9 cellular contexts compared by ENCODE assay signal in genomic region chr11:119709638-119710346, GRCh38. TPM values are rescaled to one million over a fixed set of nuclear protein-coding genes. Genes with fewer than 3 reads are reported as not detected.
DNase-seq lines count a peak whose midpoint lies in the region; ATAC-seq, FAIRE-seq and TF ChIP-seq lines count a peak whose summit lies in the region.
"Had no signal": no experiment of that assay in that cellular context is flagged by ENCODE, and none has a peak within 500 bp of the region (broad histone marks: within the 10 kb centered on the region; RNA-seq: fewer than 3 reads in every experiment).

No MANE protein-coding gene starts in this region.

- no peak for ATAC-seq in GM18907 (IDR thresholded peaks at IDR 0.05; ENCODE audit: unreplicated experiment)

- peaks cover 20 to 92% (median 26%) of the 10 kb centered on the region in 3 donors for H3K4me1 ChIP-seq in esophagus squamous epithelium

- no peaks in the 10 kb centered on the region for H3K27me3 ChIP-seq in esophagus squamous epithelium

- H3K9me3 ChIP-seq in esophagus squamous epithelium: no peaks in the 10 kb centered on the region

- H3K36me3 ChIP-seq in esophagus squamous epithelium: peaks cover 0 to 45% (median 0%) of the 10 kb centered on the region in 3 donors

- TF ChIP-seq CTCF in esophagus squamous epithelium (IDR thresholded peaks at IDR 0.05): no peak

- FAIRE-seq in GM18507 (lab: Jason Lieb, UNC): peak; percentile 56
- FAIRE-seq: keratinocyte had no signal

- no peak overlapping the region for H3K4me3 ChIP-seq in esophagus squamous epithelium

- DNase-seq in GM18507 (ENCODE audit: extremely low spot score, insufficient read length, low read depth): no peak
- DNase-seq in NCI-H2227 treated with DMSO at 0.1 percent for 48 hours (lab: John Stamatoyannopoulos, UW): peak; percentile 93
- no peak for DNase-seq in esophagus squamous epithelium (lab: John Stamatoyannopoulos, UW)
- peak; percentile 11 for DNase-seq in renal cortical epithelial cell (ENCODE audit: low read depth)
- no peak for DNase-seq in NCI-H526 treated with DMSO at 0.1 percent for 48 hours (lab: John Stamatoyannopoulos, UW)
- DNase-seq in NCI-H510A treated with DMSO at 0.1 percent for 48 hours (lab: John Stamatoyannopoulos, UW): no peak
- DNase-seq in HT-29 (ENCODE audit: low spot score): no peak

- WGBS in esophagus squamous epithelium, 2 donors: 52 to 58% methylated on average over 18 to 22 of the region's 22 CpGs

- H3K27ac ChIP-seq in esophagus squamous epithelium: peak overlapping the region in 3 of 4 donors; percentile 45 to 69 (median 56)

- intact Hi-C loops in esophagus squamous epithelium (cut with DNase I): no loop called here

- no peak for TF ChIP-seq POLR2A in esophagus squamous epithelium (IDR thresholded peaks at IDR 0.05)

RNA-seq across cellular contexts. Expression of gene NECTIN1, which starts 19.2 kb away (rescaled TPM):
- total RNA-seq in esophagus squamous epithelium: 100 to 1,000 TPM in 2 of 4 donors, 10 to 100 TPM in 2; 72.5 to 163 (median 117) TPM
- total RNA-seq in renal cortical epithelial cell: 3.6 and 4.7 TPM in 2 replicates
- 38.9 and 46.5 TPM in 2 replicates for total RNA-seq in HT-29 (2014; rRNA removed; shearing (Covaris generic))

Comparison
In these comparisons a context has a peak if more than half of its experiments do, and no peak if none do; other contexts are left out.
1. DNase-seq: peak in NCI-H2227 treated with DMSO at 0.1 percent for 48 hours (single experiment) and renal cortical epithelial cell (single experiment); none in GM18507 (single experiment), esophagus squamous epithelium (single experiment), NCI-H526 treated with DMSO at 0.1 percent for 48 hours (single experiment), NCI-H510A treated with DMSO at 0.1 percent for 48 hours (single experiment) and HT-29 (single experiment).